ENCODE assay signal across 25 cellular contexts in genomic region chr1:11187000-11187399, GRCh38. TPM values are rescaled to one million over a fixed set of nuclear protein-coding genes. Genes with fewer than 3 reads are reported as not detected.
DNase-seq lines count a peak whose midpoint lies in the region; ATAC-seq and TF ChIP-seq lines count a peak whose summit lies in the region.
"Had no signal": no experiment of that assay in that cellular context is flagged by ENCODE, and none has a peak within 500 bp of the region (broad histone marks: within the 10 kb centered on the region; RNA-seq: fewer than 3 reads in every experiment).

No MANE protein-coding gene starts in this region.

- H3K79me2 ChIP-seq in mesendoderm (ENCODE audit: control insufficient read depth, insufficient read depth, low read length), result no peaks in the 10 kb centered on the region

- no peak overlapping the region for H3K4me3 Mint-ChIP-seq in activated naive CD8-positive, alpha-beta T cell
- H3K4me3 Mint-ChIP-seq in activated naive CD8-positive, alpha-beta T cell treated with anti-CD3 and anti-CD28 coated beads, Interleukin-2, amount 50 U/mL, for 24 hours, result no peak overlapping the region
- H3K4me3 Mint-ChIP-seq in CD8-positive, alpha-beta T cell, result no peak overlapping the region
- H3K4me3 Mint-ChIP-seq: CD8-positive, alpha-beta memory T cell had no signal

- DNase-seq in activated naive CD8-positive, alpha-beta T cell treated with anti-CD3 and anti-CD28 coated beads, Interleukin-2, amount 50 U/mL, for 24 hours, result no peak
- peak in 1 of 10 donors; percentile 55 for DNase-seq in dorsolateral prefrontal cortex
- DNase-seq in pons (ENCODE audit: low spot score), result peak; percentile 75
- no peak for DNase-seq in NCI-H1930 (lab: John Stamatoyannopoulos, UW)
- no peak for DNase-seq in OCI-M2 (lab: John Stamatoyannopoulos, UW; ENCODE audit: unreplicated experiment)
- no peak for DNase-seq in CD8-positive, alpha-beta T cell
- DNase-seq in mesendoderm, result no peak
- DNase-seq: ACHN; Calu3; CD8-positive, alpha-beta memory T cell; DMS153; GOT3; HCEC 1CT; KG1; NCI-H1092; NCI-H1436; NCI-H2029; NCI-H226; NCI-H524 treated with DMSO at 0.1 percent for 48 hours; NCI-H82 had no signal

- no peak overlapping the region for H2BK15ac ChIP-seq in mesendoderm (replicated peaks; ENCODE audit: low read depth)

- intact Hi-C loops in dorsolateral prefrontal cortex (cut with DNase I), result no loop called here
- intact Hi-C loops in CD8-positive, alpha-beta T cell (cut with DNase I, micrococcal nuclease), result no loop called here

- no peak overlapping the region for H3K18ac ChIP-seq in mesendoderm (ENCODE audit: low read length)

- no peak overlapping the region for H3K9ac ChIP-seq in mesendoderm (ENCODE audit: low read length)
- H3K9ac ChIP-seq: BLaER1 treated with 17β-estradiol and CSF1 and Interleukin-3, amounts not matched to agents 10 nM and 100 nM had no signal

- H3K36me3 ChIP-seq in CD8-positive, alpha-beta T cell (ENCODE audit: insufficient read depth, low read length), result peaks cover 13% of the 10 kb centered on the region
- H3K36me3 ChIP-seq in mesendoderm (ENCODE audit: control insufficient read depth, insufficient read depth, low read length), result peaks cover 1% of the 10 kb centered on the region

- H3K9me3 ChIP-seq in CD8-positive, alpha-beta T cell (ENCODE audit: low read length), result no peaks in the 10 kb centered on the region
- H3K9me3 ChIP-seq: BLaER1 treated with 17β-estradiol and CSF1 and Interleukin-3, amounts not matched to agents 10 nM and 100 nM; SJSA1 had no signal

- H3K27me3 ChIP-seq in dorsolateral prefrontal cortex, result no peaks in the 10 kb centered on the region
- H3K27me3 ChIP-seq in CD8-positive, alpha-beta T cell (ENCODE audit: insufficient read depth, low read length), result no peaks in the 10 kb centered on the region
- no peaks in the 10 kb centered on the region for H3K27me3 ChIP-seq in mesendoderm (ENCODE audit: insufficient read depth, low read length, poor library complexity)
- H3K27me3 ChIP-seq: BLaER1 treated with 17β-estradiol and CSF1 and Interleukin-3, amounts not matched to agents 10 nM and 100 nM; SJSA1 had no signal

- no peak overlapping the region for H4K5ac ChIP-seq in mesendoderm (ENCODE audit: low read length)

- H3K79me1 ChIP-seq in mesendoderm (ENCODE audit: low read length), result no peaks in the 10 kb centered on the region

- no CpG with 5 or more reads among the region's 3 CpGs for WGBS in mesendoderm (ENCODE audit: extremely low coverage, insufficient coverage, low lambda C conversion rate)

- H3K27ac ChIP-seq in dorsolateral prefrontal cortex, result peak overlapping the region in 45 of 59 donors; percentile 11 to 84 (median 61)
- H3K27ac ChIP-seq in CD8-positive, alpha-beta T cell (ENCODE audit: low read depth, low read length), result no peak overlapping the region
- H3K27ac ChIP-seq in mesendoderm (ENCODE audit: low read depth, low read length), result no peak overlapping the region
- H3K27ac ChIP-seq: 22Rv1; BLaER1 treated with 17β-estradiol and CSF1 and Interleukin-3, amounts not matched to agents 10 nM and 100 nM; SJSA1 had no signal

- H3K23ac ChIP-seq in mesendoderm (ENCODE audit: low read length), result no peak overlapping the region

- CTCF ChIA-PET in CD8-positive, alpha-beta T cell (lab: Charles Lee), result interaction anchor here (1.3 to 1.9 kb wide), 3 partner anchors 17 to 149 kb away, joined by 3 to 8 read pairs (median 3); no protein-coding TSS in a partner anchor

- peaks cover 9% of the 10 kb centered on the region for H3K36me3 Mint-ChIP-seq in activated naive CD8-positive, alpha-beta T cell
- H3K36me3 Mint-ChIP-seq in activated naive CD8-positive, alpha-beta T cell treated with anti-CD3 and anti-CD28 coated beads, Interleukin-2, amount 50 U/mL, for 24 hours (ENCODE audit: low read depth), result peaks cover 14% of the 10 kb centered on the region
- peaks cover 72% of the 10 kb centered on the region for H3K36me3 Mint-ChIP-seq in CD8-positive, alpha-beta T cell

- TF ChIP-seq CTCF in dorsolateral prefrontal cortex (IDR thresholded peaks at IDR 0.05 in 54 of 56, conservative IDR thresholded peaks at IDR 0.05 in 2 of 56; ENCODE audit: low read depth in 1 of 56, partially characterized antibody in 56 of 56), result no peak
- TF ChIP-seq CTCF in CD8-positive, alpha-beta T cell (IDR thresholded peaks at IDR 0.05), result no peak

- no peak overlapping the region for H3K4ac ChIP-seq in mesendoderm (ENCODE audit: low read depth, low read length)

- H3K4me1 ChIP-seq in CD8-positive, alpha-beta T cell (ENCODE audit: insufficient read depth, low read length), result no peaks in the 10 kb centered on the region
- no peaks in the 10 kb centered on the region for H3K4me1 ChIP-seq in mesendoderm (ENCODE audit: control insufficient read depth, low read depth, low read length)
- H3K4me1 ChIP-seq: BLaER1 treated with 17β-estradiol and CSF1 and Interleukin-3, amounts not matched to agents 10 nM and 100 nM; SJSA1 had no signal

- POLR2A ChIA-PET in CD8-positive, alpha-beta T cell (lab: Charles Lee), result no interaction called here

- H2AK5ac ChIP-seq in mesendoderm (ENCODE audit: low read length), result no peak overlapping the region

- no peak overlapping the region for H2BK120ac ChIP-seq in mesendoderm (ENCODE audit: low read depth, low read length)

- H3K27ac Mint-ChIP-seq in activated naive CD8-positive, alpha-beta T cell, result peak overlapping the region; percentile 5
- no peak overlapping the region for H3K27ac Mint-ChIP-seq in activated naive CD8-positive, alpha-beta T cell treated with anti-CD3 and anti-CD28 coated beads, Interleukin-2, amount 50 U/mL, for 24 hours
- H3K27ac Mint-ChIP-seq in CD8-positive, alpha-beta T cell, result no peak overlapping the region

- H3K4me2 ChIP-seq in mesendoderm (ENCODE audit: low read length), result no peak overlapping the region
- H3K4me2 ChIP-seq: BLaER1 treated with 17β-estradiol and CSF1 and Interleukin-3, amounts not matched to agents 10 nM and 100 nM had no signal

- H3K4me3 ChIP-seq in dorsolateral prefrontal cortex (no peak overlapping the region), mesendoderm (ENCODE audit: low read length) (no peak overlapping the region)
- no peak overlapping the region for H3K4me3 ChIP-seq in CD8-positive, alpha-beta T cell (ENCODE audit: low read depth, low read length)
- H3K4me3 ChIP-seq: BLaER1 treated with 17β-estradiol and CSF1 and Interleukin-3, amounts not matched to agents 10 nM and 100 nM; SJSA1 had no signal

- H2BK5ac ChIP-seq in mesendoderm (ENCODE audit: low read length), result no peak overlapping the region

- no peaks in the 10 kb centered on the region for H3K27me3 Mint-ChIP-seq in activated naive CD8-positive, alpha-beta T cell
- no peaks in the 10 kb centered on the region for H3K27me3 Mint-ChIP-seq in activated naive CD8-positive, alpha-beta T cell treated with anti-CD3 and anti-CD28 coated beads, Interleukin-2, amount 50 U/mL, for 24 hours
- H3K27me3 Mint-ChIP-seq in CD8-positive, alpha-beta T cell (ENCODE audit: low read depth), result no peaks in the 10 kb centered on the region
- H3K27me3 Mint-ChIP-seq: CD8-positive, alpha-beta memory T cell had no signal

- no peaks in the 10 kb centered on the region for H3K9me3 Mint-ChIP-seq in activated naive CD8-positive, alpha-beta T cell (ENCODE audit: low read depth)
- no peaks in the 10 kb centered on the region for H3K9me3 Mint-ChIP-seq in activated naive CD8-positive, alpha-beta T cell treated with anti-CD3 and anti-CD28 coated beads, Interleukin-2, amount 50 U/mL, for 24 hours
- H3K9me3 Mint-ChIP-seq in CD8-positive, alpha-beta T cell, result no peaks in the 10 kb centered on the region
- H3K9me3 Mint-ChIP-seq: CD8-positive, alpha-beta memory T cell had no signal

- no peak overlapping the region for H4K8ac ChIP-seq in mesendoderm (ENCODE audit: low read depth, low read length)

- no peak for ATAC-seq in activated naive CD8-positive, alpha-beta T cell treated with anti-CD3 and anti-CD28 coated beads, Interleukin-2, amount 50 U/mL, for 24 hours
- ATAC-seq in CD8-positive, alpha-beta T cell, result no peak

- no peak overlapping the region for H3K56ac ChIP-seq in mesendoderm (ENCODE audit: low read length)

- no peaks in the 10 kb centered on the region for H3K4me1 Mint-ChIP-seq in activated naive CD8-positive, alpha-beta T cell (ENCODE audit: low read depth)
- no peaks in the 10 kb centered on the region for H3K4me1 Mint-ChIP-seq in activated naive CD8-positive, alpha-beta T cell treated with anti-CD3 and anti-CD28 coated beads, Interleukin-2, amount 50 U/mL, for 24 hours
- no peaks in the 10 kb centered on the region for H3K4me1 Mint-ChIP-seq in CD8-positive, alpha-beta T cell (ENCODE audit: low read depth)
- H3K4me1 Mint-ChIP-seq: CD8-positive, alpha-beta memory T cell had no signal

RNA-seq across cellular contexts. Expression of gene ANGPTL7, which starts 2.2 kb away (rescaled TPM):
- 1 to 10 TPM in 10 of 120 experiments, under 1 TPM in 51, not detected in 59; 0.14 to 3.0 (median 0.56) TPM for total RNA-seq in dorsolateral prefrontal cortex
- total RNA-seq in CD8-positive, alpha-beta T cell, result not detected
- polyA plus RNA-seq in mesendoderm (2013, experiment 1 of 2), result 0.01 TPM
- 0.03 TPM for polyA plus RNA-seq in mesendoderm (2013, experiment 2 of 2)
- total RNA-seq: Calu3; CD8-positive, alpha-beta memory T cell; HT1080; SJSA1 had no signal
- polyA plus RNA-seq: CD8-positive, alpha-beta memory T cell had no signal

Comparison
In these comparisons a context has a peak if more than half of its experiments do, and no peak if none do; other contexts are left out.
1. H3K27ac ChIP-seq: peak in dorsolateral prefrontal cortex (45 of 59); none in CD8-positive, alpha-beta T cell (single experiment) and mesendoderm (single experiment).